Comparison of ENCODE assay signal across 17 cellular contexts in genomic region chr18:79423211-79424007, GRCh38.
"Had no signal": no experiment of that assay in that cellular context is flagged by ENCODE, and none has a peak within 500 bp of the region (broad histone marks: within the 10 kb centered on the region; RNA-seq: fewer than 3 reads in every experiment).

No MANE protein-coding gene starts in this region.

- H3K36me3 ChIP-seq: breast epithelium, transverse colon had no signal

- DNase-seq: activated CD4-positive, alpha-beta T cell treated with anti-CD3 and anti-CD28 coated beads for 1 hour; activated CD4-positive, alpha-beta T cell treated with anti-CD3 and anti-CD28 coated beads, Interleukin-2, amount 50 U/mL, for 1 hour; activated CD8-positive, alpha-beta T cell treated with anti-CD3 and anti-CD28 coated beads, Interleukin-2, amount 10 ng/mL, durations not matched to agents 7 days and 5 days; cerebellar nuclear complex; mammary epithelial cell; stimulated activated CD4-positive, alpha-beta T cell treated with anti-CD3 and anti-CD28 coated beads, Interleukin-4, amount 100 ng/mL, for 24 hours; stomach; T-helper 9 cell; transverse colon had no signal

- H3K4me3 ChIP-seq: ascending aorta, coronary artery, stomach, suprapubic skin, transverse colon had no signal

- H3K9me3 ChIP-seq: ascending aorta, breast epithelium, stomach, suprapubic skin, transverse colon had no signal

- H3K27ac ChIP-seq: ascending aorta, epithelial cell of prostate, suprapubic skin, transverse colon had no signal

- H3K27me3 ChIP-seq: ascending aorta, breast epithelium, stomach, suprapubic skin, transverse colon had no signal

- ATAC-seq: activated CD8-positive, alpha-beta T cell treated with anti-CD3 and anti-CD28 coated beads, Interleukin-2, amount 10 ng/mL, durations not matched to agents 7 days and 5 days; activated naive CD4-positive, alpha-beta T cell treated with anti-CD3 and anti-CD28 coated beads, Interleukin-2, amount 50 U/mL, for 72 hours; activated T-helper 17 cell treated with anti-CD3 and anti-CD28 coated beads, Interleukin-2, amount 50 U/mL, for 72 hours had no signal

- FAIRE-seq: urothelium cell line had no signal

- H3K4me1 ChIP-seq: ascending aorta, breast epithelium had no signal
